Comparison of ENCODE assay signal across 15 cellular contexts in the genomic region with DNA sequence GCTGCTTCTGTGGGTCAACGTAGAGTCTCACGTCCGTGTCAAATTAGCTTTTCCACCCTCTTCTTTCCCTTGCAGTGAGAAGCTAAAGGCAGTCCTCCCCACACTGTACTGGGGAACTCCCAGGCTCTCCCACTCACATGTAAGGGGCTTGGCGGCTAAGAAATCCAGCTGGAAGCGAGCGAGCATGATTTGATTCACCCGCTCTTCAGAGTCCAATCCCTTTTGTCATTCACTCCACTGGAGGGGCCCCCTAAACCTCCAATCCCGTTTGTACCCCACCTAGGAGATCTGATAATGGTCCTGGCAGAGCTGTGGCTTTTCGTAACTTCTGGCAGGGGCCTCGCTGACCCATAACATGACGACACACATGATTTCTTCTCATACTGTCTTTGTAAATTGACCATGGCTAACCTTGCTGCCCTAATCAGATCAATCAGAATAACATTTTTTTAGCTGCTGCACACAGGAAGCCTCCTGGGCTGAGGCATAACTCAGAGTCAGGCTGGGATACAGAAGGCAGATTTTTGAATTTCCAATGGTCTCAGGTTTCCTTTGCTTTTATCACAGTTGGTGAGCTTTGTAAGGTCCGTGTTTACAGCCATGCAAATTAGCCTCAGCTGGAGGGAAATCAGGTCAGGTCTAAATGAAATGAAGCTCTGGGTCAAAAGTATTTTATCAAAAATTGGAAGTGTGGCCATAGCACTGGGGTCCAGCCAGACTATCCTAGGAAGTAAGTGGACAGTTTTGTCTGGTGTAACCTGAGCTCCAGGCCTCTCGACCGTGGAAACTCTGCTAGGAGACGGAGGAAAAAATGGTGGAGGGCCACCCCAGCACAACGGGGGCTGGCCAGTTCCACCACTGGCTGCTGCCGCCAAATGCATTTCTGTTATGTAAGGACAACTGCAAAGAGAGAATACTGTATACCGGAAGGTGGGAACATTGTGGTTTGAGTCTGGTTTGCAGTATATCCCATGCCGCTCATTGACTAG.
DNase-seq lines count a peak whose midpoint lies in the region; ATAC-seq and TF ChIP-seq lines count a peak whose summit lies in the region.
"Had no signal": no experiment of that assay in that cellular context is flagged by ENCODE, and none has a peak within 500 bp of the region (broad histone marks: within the 10 kb centered on the region; RNA-seq: fewer than 3 reads in every experiment).

No MANE protein-coding gene starts in this region.

- no peaks in the 10 kb centered on the region for H3K27me3 ChIP-seq in SJCRH30
- H3K27me3 ChIP-seq in osteoblast (ENCODE audit: insufficient read depth, low read length) = no peaks in the 10 kb centered on the region
- no peaks in the 10 kb centered on the region for H3K27me3 ChIP-seq in CD8-positive, alpha-beta memory T cell (ENCODE audit: insufficient read depth, low read length, poor library complexity, severe bottlenecking)

- DNase-seq in GM03348 (ENCODE audit: low spot score) (peak; percentile 33), SJCRH30 (peak; percentile 71 to 80), left ventricle myocardium superior (no peak), osteoblast (ENCODE audit: insufficient read length, low spot score, missing footprints) (no peak), GM13976 (ENCODE audit: low spot score) (no peak)
- DNase-seq in activated CD4-positive, alpha-beta memory T cell treated with anti-CD3 and anti-CD28 coated beads, Interleukin-2, amount 10 ng/mL, durations not matched to agents 7 days and 5 days = no peak
- no peak for DNase-seq in CD8-positive, alpha-beta memory T cell
- DNase-seq: activated CD8-positive, alpha-beta memory T cell treated with anti-CD3 and anti-CD28 coated beads, Interleukin-2, amount 50 U/mL, for 4 hours; erythroblast; NCI-H1048; SIG-M5 had no signal

- no peaks in the 10 kb centered on the region for H4K20me1 ChIP-seq in osteoblast (ENCODE audit: insufficient read depth, low read length)

- H3K27ac ChIP-seq in SJCRH30 (peak overlapping the region; percentile 90), osteoblast (ENCODE audit: low read depth, low read length) (peak overlapping the region; percentile 17)
- H3K27ac ChIP-seq in CD8-positive, alpha-beta memory T cell (ENCODE audit: low read depth, low read length) = no peak overlapping the region
- H3K27ac ChIP-seq: VCaP had no signal

- peaks cover 23% of the 10 kb centered on the region for H3K4me1 ChIP-seq in SJCRH30
- H3K4me1 ChIP-seq in osteoblast (ENCODE audit: insufficient read depth, low read length) = peaks cover 35% of the 10 kb centered on the region
- H3K4me1 ChIP-seq in CD8-positive, alpha-beta memory T cell (ENCODE audit: insufficient read depth, low read length) = no peaks in the 10 kb centered on the region

- no peak overlapping the region for H3K4me2 ChIP-seq in osteoblast (ENCODE audit: insufficient read depth, low read length)

- CTCF ChIA-PET in activated CD4-positive, alpha-beta memory T cell treated with anti-CD3 and anti-CD28 coated beads, Interleukin-2, amount 10 ng/mL, durations not matched to agents 7 days and 5 days (lab: Charles Lee) = no interaction called here
- CTCF ChIA-PET in CD8-positive, alpha-beta memory T cell (lab: Charles Lee) = no interaction called here

- no peak overlapping the region for H3K4me3 Mint-ChIP-seq in activated CD4-positive, alpha-beta memory T cell treated with anti-CD3 and anti-CD28 coated beads, Interleukin-2, amount 10 ng/mL, durations not matched to agents 7 days and 5 days
- H3K4me3 Mint-ChIP-seq in CD8-positive, alpha-beta memory T cell = no peak overlapping the region
- H3K4me3 Mint-ChIP-seq: stimulated activated naive CD8-positive, alpha-beta T cell treated with anti-CD3 and anti-CD28 coated beads, Interleukin-15, Interleukin-2, amounts not matched to agents 100 ng/mL and 50 ng/mL, for 24 hours had no signal

- no peaks in the 10 kb centered on the region for H3K4me1 Mint-ChIP-seq in activated CD4-positive, alpha-beta memory T cell treated with anti-CD3 and anti-CD28 coated beads, Interleukin-2, amount 10 ng/mL, durations not matched to agents 7 days and 5 days
- H3K4me1 Mint-ChIP-seq in CD8-positive, alpha-beta memory T cell = peaks cover 0 to 16% (median 0%) of the 10 kb centered on the region in 3 donors

- ATAC-seq in left ventricle myocardium superior (peak; percentile 58), HG03378 (IDR thresholded peaks at IDR 0.05; ENCODE audit: unreplicated experiment) (no peak)
- ATAC-seq: activated naive CD4-positive, alpha-beta T cell treated with anti-CD3 and anti-CD28 coated beads, Interleukin-2, amount 50 U/mL, for 72 hours had no signal

- intact Hi-C loops in left ventricle myocardium superior (cut with micrococcal nuclease) = no loop called here

- no peaks in the 10 kb centered on the region for H3K27me3 Mint-ChIP-seq in activated CD4-positive, alpha-beta memory T cell treated with anti-CD3 and anti-CD28 coated beads, Interleukin-2, amount 10 ng/mL, durations not matched to agents 7 days and 5 days
- peaks cover 0 to 4% of the 10 kb centered on the region in 2 donors for H3K27me3 Mint-ChIP-seq in CD8-positive, alpha-beta memory T cell

- H3K9me3 Mint-ChIP-seq in activated CD4-positive, alpha-beta memory T cell treated with anti-CD3 and anti-CD28 coated beads, Interleukin-2, amount 10 ng/mL, durations not matched to agents 7 days and 5 days = no peaks in the 10 kb centered on the region
- peaks cover 0 to 5% (median 0%) of the 10 kb centered on the region in 5 donors for H3K9me3 Mint-ChIP-seq in CD8-positive, alpha-beta memory T cell
- H3K9me3 Mint-ChIP-seq: activated naive CD4-positive, alpha-beta T cell treated with anti-CD3 and anti-CD28 coated beads, Interleukin-2, amount 50 U/mL, for 72 hours; stimulated activated naive CD8-positive, alpha-beta T cell treated with anti-CD3 and anti-CD28 coated beads, Interleukin-15, Interleukin-2, amounts not matched to agents 100 ng/mL and 50 ng/mL, for 24 hours had no signal

- TF ChIP-seq CTCF in osteoblast (IDR thresholded peaks at IDR 0.05; ENCODE audit: extremely low read depth, low read depth, low read length) (no peak), GM13976 (IDR thresholded peaks at IDR 0.05; ENCODE audit: borderline replicate concordance, control extremely low read depth, extremely low read depth, insufficient read depth, missing control alignments) (no peak)

- no peaks in the 10 kb centered on the region for H3K36me3 Mint-ChIP-seq in activated CD4-positive, alpha-beta memory T cell treated with anti-CD3 and anti-CD28 coated beads, Interleukin-2, amount 10 ng/mL, durations not matched to agents 7 days and 5 days (ENCODE audit: low read depth)
- no peaks in the 10 kb centered on the region for H3K36me3 Mint-ChIP-seq in CD8-positive, alpha-beta memory T cell
- H3K36me3 Mint-ChIP-seq: activated naive CD4-positive, alpha-beta T cell treated with anti-CD3 and anti-CD28 coated beads, Interleukin-2, amount 50 U/mL, for 72 hours had no signal

- no peak overlapping the region for H3K27ac Mint-ChIP-seq in activated CD4-positive, alpha-beta memory T cell treated with anti-CD3 and anti-CD28 coated beads, Interleukin-2, amount 10 ng/mL, durations not matched to agents 7 days and 5 days
- no peak overlapping the region for H3K27ac Mint-ChIP-seq in CD8-positive, alpha-beta memory T cell
- H3K27ac Mint-ChIP-seq: stimulated activated naive CD8-positive, alpha-beta T cell treated with anti-CD3 and anti-CD28 coated beads, Interleukin-15, Interleukin-2, amounts not matched to agents 100 ng/mL and 50 ng/mL, for 24 hours had no signal

- H3K36me3 ChIP-seq in SJCRH30 (peaks cover 3% of the 10 kb centered on the region; the same call in 1 of the 2 replicates), osteoblast (ENCODE audit: insufficient read depth, low read length) (no peaks in the 10 kb centered on the region)
- H3K36me3 ChIP-seq in CD8-positive, alpha-beta memory T cell (ENCODE audit: insufficient read depth, low read length) = no peaks in the 10 kb centered on the region

- H3K79me2 ChIP-seq in osteoblast (ENCODE audit: insufficient read depth, low read length) = peaks cover 32% of the 10 kb centered on the region

- H3K9me3 ChIP-seq in SJCRH30 (replicated peaks) (peaks cover 5% of the 10 kb centered on the region; the same call in 1 of the 2 replicates), osteoblast (ENCODE audit: low read depth, low read length) (no peaks in the 10 kb centered on the region)
- no peaks in the 10 kb centered on the region for H3K9me3 ChIP-seq in CD8-positive, alpha-beta memory T cell (ENCODE audit: low read length)

- H3K4me3 ChIP-seq in SJCRH30 = peak overlapping the region; percentile 27
- H3K4me3 ChIP-seq in osteoblast (ENCODE audit: insufficient read depth, low read length) = no peak overlapping the region
- no peak overlapping the region for H3K4me3 ChIP-seq in CD8-positive, alpha-beta memory T cell (ENCODE audit: low read length)

- in situ Hi-C loops in GM13976 (cut with MboI; ENCODE audit: low sequenced_read_pairs, unreplicated experiment) = no loop called here

- POLR2A ChIA-PET in activated CD4-positive, alpha-beta memory T cell treated with anti-CD3 and anti-CD28 coated beads, Interleukin-2, amount 10 ng/mL, durations not matched to agents 7 days and 5 days (lab: Charles Lee) = no interaction called here
- POLR2A ChIA-PET in CD8-positive, alpha-beta memory T cell (lab: Charles Lee) = no interaction called here

- no peak overlapping the region for H2AFZ ChIP-seq in osteoblast (ENCODE audit: low read length)

Comparison
In these comparisons a context has a peak if more than half of its experiments do, and no peak if none do; other contexts are left out.
1. DNase-seq: peak in GM03348 (single experiment) and SJCRH30 (2 of 2); none in left ventricle myocardium superior (single experiment), osteoblast (single experiment), activated CD4-positive, alpha-beta memory T cell treated with anti-CD3 and anti-CD28 coated beads, Interleukin-2, amount 10 ng/mL, durations not matched to agents 7 days and 5 days (single experiment), CD8-positive, alpha-beta memory T cell (0 of 5) and GM13976 (single experiment).